ENCODE assay signal across 22 cellular contexts in genomic region chr12:86683568-86683991, GRCh38.
A peak's percentile ranks its signal among the peaks of the same experiment; 100 is the strongest.
DNase-seq lines count a peak whose midpoint lies in the region; TF ChIP-seq lines count a peak whose summit lies in the region.
"Had no signal": no experiment of that assay in that cellular context is flagged by ENCODE, and none has a peak within 500 bp of the region (broad histone marks: within the 10 kb centered on the region; RNA-seq: fewer than 3 reads in every experiment).

No MANE protein-coding gene starts in this region.

- peak; percentile 29 for DNase-seq in DMS53 (lab: John Stamatoyannopoulos, UW)
- DNase-seq in DMS53 treated with DMSO at 0.1 percent for 48 hours (lab: John Stamatoyannopoulos, UW; ENCODE audit: unreplicated experiment): no peak
- DNase-seq in brain microvascular endothelial cell: peak; percentile 69
- DNase-seq in glutamatergic neuron: no peak
- no peak for DNase-seq in activated naive CD4-positive, alpha-beta T cell (lab: John Stamatoyannopoulos, UW)
- no peak for DNase-seq in inferior parietal cortex (ENCODE audit: extremely low spot score)
- DNase-seq in MG63: no peak
- no peak for DNase-seq in cortex of kidney (lab: John Stamatoyannopoulos, UW)
- DNase-seq: activated CD8-positive, alpha-beta T cell treated with anti-CD3 and anti-CD28 coated beads for 36 hours; activated T-cell treated with anti-CD3 and anti-CD28 coated beads, Interleukin-2, amount 50 U/mL, for 48 hours; DMS153; endodermal cell; GOT3; Kasumi-1; NCI-H1436; NK-92 treated with Interleukin-12 subunit alpha and Interleukin-12 subunit beta, amount 100 ng/mL, for 24 hours; small intestine; T-cell; WERI-Rb-1 had no signal

- H3K4me1 Mint-ChIP-seq in glutamatergic neuron (ENCODE audit: low read depth, unreplicated experiment): peaks cover 5% of the 10 kb centered on the region
- H3K4me1 Mint-ChIP-seq: CD14-positive monocyte, T-cell had no signal

- H3K36me3 ChIP-seq in brain microvascular endothelial cell (replicated peaks) (no peaks in the 10 kb centered on the region), MG63 (no peaks in the 10 kb centered on the region)
- H3K36me3 ChIP-seq: tibial nerve, WERI-Rb-1 had no signal

- H3K4me3 Mint-ChIP-seq in glutamatergic neuron (ENCODE audit: unreplicated experiment): no peak overlapping the region
- H3K4me3 Mint-ChIP-seq: activated CD8-positive, alpha-beta T cell treated with anti-CD3 and anti-CD28 coated beads for 36 hours; CD14-positive monocyte; endodermal cell; T-cell had no signal

- H3K9me3 Mint-ChIP-seq in glutamatergic neuron (ENCODE audit: unreplicated experiment): peaks cover 7% of the 10 kb centered on the region

- no peaks in the 10 kb centered on the region for H3K9me3 ChIP-seq in MG63

- H3K27ac Mint-ChIP-seq in glutamatergic neuron (ENCODE audit: unreplicated experiment): peak overlapping the region; percentile 69
- H3K27ac Mint-ChIP-seq: activated CD8-positive, alpha-beta T cell treated with anti-CD3 and anti-CD28 coated beads for 36 hours; CD14-positive monocyte; endodermal cell; T-cell had no signal

- H3K27me3 ChIP-seq in brain microvascular endothelial cell (replicated peaks) (no peaks in the 10 kb centered on the region), MG63 (no peaks in the 10 kb centered on the region)
- H3K27me3 ChIP-seq: tibial nerve had no signal

- peak overlapping the region; percentile 48 for H3K27ac ChIP-seq in brain microvascular endothelial cell
- H3K27ac ChIP-seq: 22Rv1, tibial nerve, WERI-Rb-1 had no signal

- H3K4me3 ChIP-seq in brain microvascular endothelial cell (ENCODE audit: low read depth, low read length) (no peak overlapping the region), MG63 (no peak overlapping the region)
- H3K4me3 ChIP-seq: tibial nerve had no signal

- in situ Hi-C loops in brain microvascular endothelial cell (cut with HindIII; ENCODE audit: low pct_ligation_motif_present, low sequenced_read_pairs): no loop called here

- peaks cover under 1% of the 10 kb centered on the region for H3K27me3 Mint-ChIP-seq in glutamatergic neuron (ENCODE audit: unreplicated experiment)
- H3K27me3 Mint-ChIP-seq: activated CD8-positive, alpha-beta T cell treated with anti-CD3 and anti-CD28 coated beads for 36 hours; T-cell had no signal

- H3K36me3 Mint-ChIP-seq in glutamatergic neuron (ENCODE audit: unreplicated experiment): peaks cover 22% of the 10 kb centered on the region
- H3K36me3 Mint-ChIP-seq: CD14-positive monocyte, T-cell had no signal

- TF ChIP-seq CTCF in brain microvascular endothelial cell (IDR thresholded peaks at IDR 0.05; ENCODE audit: low read depth, low read length, missing control alignments): no peak
- no peak for TF ChIP-seq CTCF in glutamatergic neuron (IDR thresholded peaks at IDR 0.05; ENCODE audit: partially characterized antibody, unreplicated experiment)

Comparison
In these comparisons a context has a peak if more than half of its experiments do, and no peak if none do; other contexts are left out.
1. DNase-seq: peak in DMS53 (single experiment) and brain microvascular endothelial cell (single experiment); none in DMS53 treated with DMSO at 0.1 percent for 48 hours (single experiment), glutamatergic neuron (single experiment), activated naive CD4-positive, alpha-beta T cell (0 of 4), inferior parietal cortex (single experiment), MG63 (single experiment) and cortex of kidney (single experiment).